In the genomic region with DNA sequence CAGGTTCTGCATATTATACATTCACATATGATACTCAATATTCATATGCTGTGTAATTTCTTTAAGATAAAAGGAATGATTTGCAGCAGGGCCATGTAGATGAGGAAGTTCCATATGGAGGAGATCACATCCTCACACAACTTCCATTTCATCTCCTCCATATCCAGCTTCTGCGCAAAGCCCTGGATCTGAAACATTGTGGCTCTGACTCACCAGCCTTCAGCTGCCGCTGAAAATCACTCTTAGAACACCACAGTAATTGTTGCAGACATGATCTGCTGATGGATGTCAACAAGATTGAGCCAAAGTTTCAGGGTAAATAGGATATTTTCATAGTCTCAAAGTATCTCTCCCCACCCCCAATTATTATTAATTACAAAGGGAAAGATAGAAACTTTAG, we compare ENCODE assay signal across 22 cellular contexts. TPM values are rescaled to one million over a fixed set of nuclear protein-coding genes. Genes with fewer than 3 reads are reported as not detected.
"Had no signal": no experiment of that assay in that cellular context is flagged by ENCODE, and none has a peak within 500 bp of the region (broad histone marks: within the 10 kb centered on the region; RNA-seq: fewer than 3 reads in every experiment).

No MANE protein-coding gene starts in this region.

- H3K27ac ChIP-seq: gastroesophageal sphincter, neural progenitor cell, ovary, tibial artery, upper lobe of left lung, uterus had no signal

- H2AFZ ChIP-seq: neural progenitor cell had no signal

- H3K36me3 ChIP-seq: gastroesophageal sphincter, neural progenitor cell, ovary, tibial artery, upper lobe of left lung, uterus had no signal

- FAIRE-seq: endometrium, kidney had no signal

- H3K27me3 ChIP-seq: gastroesophageal sphincter, neural progenitor cell, ovary, tibial artery, upper lobe of left lung, uterus had no signal

- ATAC-seq: esophagus mucosa; gastroesophageal sphincter; left colon; left ventricle myocardium superior; naive thymus-derived CD8-positive, alpha-beta T cell; right cardiac atrium; stimulated activated effector memory CD8-positive, alpha-beta T cell treated with anti-CD3 and anti-CD28 coated beads, Interleukin-12 subunit alpha, Interleukin-12 subunit beta, amount 100 ng/mL, for 72 hours; stimulated activated naive CD8-positive, alpha-beta T cell treated with anti-CD3 and anti-CD28 coated beads, Interleukin-15, Interleukin-2, amounts not matched to agents 100 U/mL and 50 U/mL, for 24 hours had no signal

- H3K9ac ChIP-seq: neural progenitor cell had no signal

- H3K9me3 ChIP-seq: ovary, tibial artery, upper lobe of left lung, uterus had no signal

- H3K4me3 ChIP-seq: gastroesophageal sphincter, neural progenitor cell, ovary, smooth muscle cell, tibial artery, upper lobe of left lung, uterus had no signal

- DNase-seq: effector memory CD4-positive, alpha-beta T cell; glutamatergic neuron; immature natural killer cell; kidney; left colon; left ventricle myocardium superior; mesendoderm; naive thymus-derived CD8-positive, alpha-beta T cell; ovary; right cardiac atrium; stimulated activated CD4-positive, alpha-beta T cell treated with anti-CD3 and anti-CD28 coated beads, Interleukin-2, amount 100 ng/mL, for 48 hours; stimulated activated CD8-positive, alpha-beta memory T cell treated with anti-CD3 and anti-CD28 coated beads, Interleukin-4, amount 100 ng/mL, for 48 hours; stimulated activated naive CD8-positive, alpha-beta T cell treated with anti-CD3 and anti-CD28 coated beads, Interleukin-15, Interleukin-2, amounts not matched to agents 100 U/mL and 50 U/mL, for 24 hours; tibial artery; uterus had no signal

- H3K4me2 ChIP-seq: neural progenitor cell, smooth muscle cell had no signal

- H3K4me1 ChIP-seq: gastroesophageal sphincter, upper lobe of left lung, uterus had no signal

RNA-seq across cellular contexts. Expression of gene PXDC1, which starts 57.6 kb away (rescaled TPM):
- polyA plus RNA-seq: immature natural killer cell; naive thymus-derived CD8-positive, alpha-beta T cell had no signal
